9 cellular contexts compared by ENCODE assay signal in genomic region chr11:66278396-66279091, GRCh38. TPM values are rescaled to one million over a fixed set of nuclear protein-coding genes. Genes with fewer than 3 reads are reported as not detected.
A peak's percentile ranks its signal among the peaks of the same experiment; 100 is the strongest.
DNase-seq lines count a peak whose midpoint lies in the region; ATAC-seq, FAIRE-seq and TF ChIP-seq lines count a peak whose summit lies in the region.
"Had no signal": no experiment of that assay in that cellular context is flagged by ENCODE, and none has a peak within 500 bp of the region (broad histone marks: within the 10 kb centered on the region; RNA-seq: fewer than 3 reads in every experiment).

No MANE protein-coding gene starts in this region.

- WGBS in endodermal cell (ENCODE audit: insufficient coverage in 1 of 2, insufficient read length in 1 of 2), 2 experiments: 0 to 3% methylated on average over 9 to 31 of the region's 40 CpGs

- no peak for FAIRE-seq in RCC 7860 (lab: Jason Lieb, UNC)
- FAIRE-seq: keratinocyte had no signal

- H3K4me1 Mint-ChIP-seq in activated CD4-positive, alpha-beta T cell treated with anti-CD3 and anti-CD28 coated beads for 36 hours: peaks cover 22% of the 10 kb centered on the region
- no peaks in the 10 kb centered on the region for H3K4me1 Mint-ChIP-seq in endodermal cell
- peaks cover 31 to 47% of the 10 kb centered on the region in 2 donors for H3K4me1 Mint-ChIP-seq in stimulated activated naive B cell treated with anti-CD40 and anti-IgM and Interleukin-4, amounts not matched to agents 10 μg/mL and 1 μg/mL and 100 μg/mL, for 72 hours

- intact Hi-C loops in activated CD4-positive, alpha-beta T cell treated with anti-CD3 and anti-CD28 coated beads for 36 hours (cut with DNase I, micrococcal nuclease): loop anchor here in 1 of 2 experiments (1.0 kb wide), 1 partner anchor 10 kb away; the partner anchor contains the start of gene RAB1B

- H3K4me1 ChIP-seq in RWPE2 (ENCODE audit: insufficient read depth, poor library complexity, severe bottlenecking) (no peaks in the 10 kb centered on the region), endodermal cell (ENCODE audit: control insufficient read depth, insufficient read depth, low read length) (peaks cover 3% of the 10 kb centered on the region)

- H3K27ac Mint-ChIP-seq in activated CD4-positive, alpha-beta T cell treated with anti-CD3 and anti-CD28 coated beads for 36 hours: no peak overlapping the region
- no peak overlapping the region for H3K27ac Mint-ChIP-seq in endodermal cell
- peak overlapping the region; percentile 56 for H3K27ac Mint-ChIP-seq in stimulated activated naive B cell treated with anti-CD40 and anti-IgM and Interleukin-4, amounts not matched to agents 10 μg/mL and 1 μg/mL and 100 μg/mL, for 72 hours

- ATAC-seq in activated CD4-positive, alpha-beta T cell treated with anti-CD3 and anti-CD28 coated beads for 36 hours: no peak
- ATAC-seq in RWPE2 (ENCODE audit: low read depth) (no peak), HG03280 (IDR thresholded peaks at IDR 0.05; ENCODE audit: unreplicated experiment) (no peak)
- ATAC-seq in stimulated activated naive B cell treated with anti-CD40 and anti-IgM and Interleukin-4, amounts not matched to agents 10 μg/mL and 1 μg/mL and 100 μg/mL, for 72 hours (replicated peaks): no peak

- H3K27ac ChIP-seq in RWPE2 (ENCODE audit: poor library complexity, severe bottlenecking) (no peak overlapping the region), endodermal cell (ENCODE audit: low read depth, low read length) (peak overlapping the region; percentile 78)

- H3K4me3 Mint-ChIP-seq in activated CD4-positive, alpha-beta T cell treated with anti-CD3 and anti-CD28 coated beads for 36 hours: peak overlapping the region; percentile 43
- peak overlapping the region; percentile 43 for H3K4me3 Mint-ChIP-seq in endodermal cell
- H3K4me3 Mint-ChIP-seq in stimulated activated naive B cell treated with anti-CD40 and anti-IgM and Interleukin-4, amounts not matched to agents 10 μg/mL and 1 μg/mL and 100 μg/mL, for 72 hours: peak overlapping the region; percentile 75 to 78

- no peaks in the 10 kb centered on the region for H3K27me3 Mint-ChIP-seq in activated CD4-positive, alpha-beta T cell treated with anti-CD3 and anti-CD28 coated beads for 36 hours
- H3K27me3 Mint-ChIP-seq in endodermal cell (ENCODE audit: insufficient read depth): peaks cover 30% of the 10 kb centered on the region
- H3K27me3 Mint-ChIP-seq in stimulated activated naive B cell treated with anti-CD40 and anti-IgM and Interleukin-4, amounts not matched to agents 10 μg/mL and 1 μg/mL and 100 μg/mL, for 72 hours: peaks cover 11 to 22% of the 10 kb centered on the region in 2 donors

- TF ChIP-seq CTCF in RWPE2 (IDR thresholded peaks at IDR 0.05; ENCODE audit: poor library complexity, severe bottlenecking): no peak
- TF ChIP-seq CTCF in endodermal cell (conservative IDR thresholded peaks at IDR 0.05): no peak

- H3K27me3 ChIP-seq in RWPE2 (ENCODE audit: insufficient read depth, poor library complexity, severe bottlenecking): no peaks in the 10 kb centered on the region
- peaks cover 14% of the 10 kb centered on the region for H3K27me3 ChIP-seq in endodermal cell (ENCODE audit: control insufficient read depth, insufficient read depth, low read length, poor library complexity, severe bottlenecking)

- no peak overlapping the region for H3K9ac ChIP-seq in endodermal cell (ENCODE audit: extremely low read depth, low read length, poor library complexity, severe bottlenecking)

- peaks cover 13% of the 10 kb centered on the region for H3K36me3 Mint-ChIP-seq in activated CD4-positive, alpha-beta T cell treated with anti-CD3 and anti-CD28 coated beads for 36 hours (ENCODE audit: low read depth)
- H3K36me3 Mint-ChIP-seq in endodermal cell (ENCODE audit: low read depth): peaks cover 14% of the 10 kb centered on the region
- H3K36me3 Mint-ChIP-seq in stimulated activated naive B cell treated with anti-CD40 and anti-IgM and Interleukin-4, amounts not matched to agents 10 μg/mL and 1 μg/mL and 100 μg/mL, for 72 hours: peaks cover 29 to 33% of the 10 kb centered on the region in 2 donors

- H3K9me3 Mint-ChIP-seq in activated CD4-positive, alpha-beta T cell treated with anti-CD3 and anti-CD28 coated beads for 36 hours (ENCODE audit: low read depth): no peaks in the 10 kb centered on the region
- H3K9me3 Mint-ChIP-seq in endodermal cell: no peaks in the 10 kb centered on the region
- no peaks in the 10 kb centered on the region for H3K9me3 Mint-ChIP-seq in stimulated activated naive B cell treated with anti-CD40 and anti-IgM and Interleukin-4, amounts not matched to agents 10 μg/mL and 1 μg/mL and 100 μg/mL, for 72 hours

- H3K9me3 ChIP-seq in RWPE2 (ENCODE audit: severe bottlenecking) (no peaks in the 10 kb centered on the region), endodermal cell (ENCODE audit: control insufficient read depth, low read length) (no peaks in the 10 kb centered on the region)

- peaks cover 16% of the 10 kb centered on the region for H3K36me3 ChIP-seq in RWPE2 (ENCODE audit: low read depth)
- H3K36me3 ChIP-seq in endodermal cell (ENCODE audit: control insufficient read depth, insufficient read depth, low read length): peaks cover 13% of the 10 kb centered on the region

- POLR2A ChIA-PET in activated CD4-positive, alpha-beta T cell treated with anti-CD3 and anti-CD28 coated beads for 36 hours (lab: Charles Lee): no interaction called here

- CTCF ChIA-PET in activated CD4-positive, alpha-beta T cell treated with anti-CD3 and anti-CD28 coated beads for 36 hours (lab: Charles Lee): interaction anchor here (2.6 kb wide), 1 partner anchor 11 kb away, joined by 14 read pairs; the partner anchor contains the start of gene YIF1A

- H3K4me3 ChIP-seq in RWPE2 (ENCODE audit: severe bottlenecking): peak overlapping the region; percentile 32
- H3K4me3 ChIP-seq in endodermal cell (ENCODE audit: low read length): no peak overlapping the region

- peak; percentile 29 for DNase-seq in activated CD4-positive, alpha-beta T cell treated with anti-CD3 and anti-CD28 coated beads for 36 hours
- DNase-seq in activated CD4-positive, alpha-beta T cell treated with anti-CD3 and anti-CD28 coated beads, Interleukin-2, amount 50 U/mL, for 48 hours: no peak
- no peak for DNase-seq in RWPE2 (ENCODE audit: low spot score)
- no peak for DNase-seq in endodermal cell
- no peak for DNase-seq in stimulated activated naive B cell treated with anti-CD40 and anti-IgM and Interleukin-4, amounts not matched to agents 10 μg/mL and 1 μg/mL and 100 μg/mL, for 72 hours
- no peak for DNase-seq in UCSD-AML1 (lab: John Stamatoyannopoulos, UW; ENCODE audit: unreplicated experiment)
- no peak for DNase-seq in RCC 7860 (ENCODE audit: low spot score)

RNA-seq across cellular contexts. Expression of gene CNIH2, which starts 0.6 kb away (rescaled TPM):
- total RNA-seq in activated CD4-positive, alpha-beta T cell treated with anti-CD3 and anti-CD28 coated beads for 36 hours: 1 to 10 TPM; 1.3 to 1.6 TPM
- 1 to 10 TPM; 3.5 to 3.8 TPM for total RNA-seq in endodermal cell
- polyA plus RNA-seq in endodermal cell (2013, experiment 1 of 2): 74.4 TPM
- polyA plus RNA-seq in endodermal cell (2013, experiment 2 of 2): 67.1 TPM

RNA-seq across cellular contexts. Expression of gene RAB1B, which starts 10.1 kb away (rescaled TPM):
- total RNA-seq in activated CD4-positive, alpha-beta T cell treated with anti-CD3 and anti-CD28 coated beads for 36 hours: 100 to 1,000 TPM; 114 to 147 TPM
- 100 to 1,000 TPM; 122 to 126 TPM for total RNA-seq in endodermal cell
- polyA plus RNA-seq in endodermal cell (2013, experiment 1 of 2): 110 TPM
- polyA plus RNA-seq in endodermal cell (2013, experiment 2 of 2): 101 TPM

RNA-seq across cellular contexts. Expression of gene YIF1A, which starts 10.4 kb away (rescaled TPM):
- 10 to 100 TPM; 47.5 to 49.8 TPM for total RNA-seq in activated CD4-positive, alpha-beta T cell treated with anti-CD3 and anti-CD28 coated beads for 36 hours
- 10 to 100 TPM; 70.6 to 80.1 TPM for total RNA-seq in endodermal cell
- 55.2 TPM for polyA plus RNA-seq in endodermal cell (2013, experiment 1 of 2)
- polyA plus RNA-seq in endodermal cell (2013, experiment 2 of 2): 51.0 TPM

RNA-seq across cellular contexts. Expression of gene TMEM151A, which starts 13.2 kb away (rescaled TPM):
- total RNA-seq in activated CD4-positive, alpha-beta T cell treated with anti-CD3 and anti-CD28 coated beads for 36 hours: not detected
- total RNA-seq in endodermal cell: under 1 TPM in 1 of 2 donors, not detected in 1; 0.20 TPM
- polyA plus RNA-seq in endodermal cell (2013, experiment 1 of 2): 0.50 TPM
- polyA plus RNA-seq in endodermal cell (2013, experiment 2 of 2): 0.41 TPM
- polyA plus RNA-seq: keratinocyte had no signal

RNA-seq across cellular contexts. Expression of gene KLC2, which starts 21.0 kb away (rescaled TPM):
- total RNA-seq in activated CD4-positive, alpha-beta T cell treated with anti-CD3 and anti-CD28 coated beads for 36 hours: 10 to 100 TPM; 28.2 to 29.4 TPM
- 10 to 100 TPM; 52.0 to 69.2 TPM for total RNA-seq in endodermal cell
- 51.3 TPM for polyA plus RNA-seq in endodermal cell (2013, experiment 1 of 2)
- 38.8 TPM for polyA plus RNA-seq in endodermal cell (2013, experiment 2 of 2)
